1 cellular context compared by ENCODE assay signal in the genomic region with DNA sequence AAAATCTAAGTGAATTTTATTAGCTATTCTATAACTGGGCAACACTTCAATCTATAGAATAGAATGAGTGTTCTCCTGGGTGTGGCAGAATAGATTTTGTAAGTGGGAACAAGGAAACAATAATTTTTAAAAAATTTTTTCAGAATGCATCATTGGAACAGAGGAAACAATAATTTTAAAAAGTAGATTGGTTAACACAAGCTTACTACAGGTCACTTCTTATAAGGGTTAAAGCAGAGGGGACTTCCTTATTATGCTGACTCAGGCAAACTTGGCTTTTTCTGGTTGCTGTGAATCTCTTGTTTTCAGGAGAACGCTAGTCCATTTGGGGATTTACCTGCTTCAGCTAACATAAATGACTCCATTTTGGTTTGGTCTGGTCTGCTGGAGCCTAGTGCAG.
TF ChIP-seq lines count a peak whose summit lies in the region.

No MANE protein-coding gene starts in this region.

TF ChIP-seq in H1, 55 proteins besides CTCF, POLR2A, EP300 and RAD21:
- TF ChIP-seq POLR2AphosphoS5 (IDR thresholded peaks at IDR 0.05; ENCODE audit: low read depth, low read length) (no peak), MAFK (IDR thresholded peaks at IDR 0.05; ENCODE audit: low read depth, low read length) (peak; percentile 55; the same call in 1 of the 2 replicates)
